ENCODE assay signal across 10 cellular contexts in the genomic region with DNA sequence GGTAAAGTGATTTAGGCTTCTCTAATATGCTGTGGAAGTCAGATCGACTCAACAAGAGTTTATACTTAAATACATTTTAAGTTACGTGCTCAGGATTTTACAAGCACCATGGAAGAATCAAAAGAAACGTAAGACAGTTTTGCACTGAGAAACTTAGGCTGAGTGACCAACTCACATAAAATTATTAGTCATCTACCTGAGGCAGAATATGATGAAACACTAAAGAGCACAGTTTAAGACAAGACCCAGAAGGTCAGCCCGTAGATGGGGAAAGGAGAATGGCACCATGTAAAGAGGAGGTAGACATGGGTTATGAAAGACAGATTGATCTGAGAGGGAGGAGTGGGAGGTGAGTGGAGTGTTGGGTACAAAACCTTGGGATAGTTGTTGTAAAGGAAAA. TPM values are rescaled to one million over a fixed set of nuclear protein-coding genes. Genes with fewer than 3 reads are reported as not detected.
A peak's percentile ranks its signal among the peaks of the same experiment; 100 is the strongest.
DNase-seq lines count a peak whose midpoint lies in the region; ATAC-seq, FAIRE-seq and TF ChIP-seq lines count a peak whose summit lies in the region.
"Not testable (repeated sequence)": the region's sequence is repeated elsewhere in the genome, so short reads cannot be mapped to it uniquely, and the experiment has no call there.
"Had no signal": no experiment of that assay in that cellular context is flagged by ENCODE, and none has a peak within 500 bp of the region (broad histone marks: within the 10 kb centered on the region; RNA-seq: fewer than 3 reads in every experiment).

No MANE protein-coding gene starts in this region.

- H2BK15ac ChIP-seq in H1 (ENCODE audit: low read length) = not testable (repeated sequence)

- H3K56ac ChIP-seq in H1 (replicated peaks; ENCODE audit: insufficient read length, low read depth, low read length) = not testable (repeated sequence)

- H4K20me1 ChIP-seq in H1 (replicated peaks in 1 of 2; ENCODE audit: control insufficient read depth in 1 of 2, insufficient read depth in 2 of 2, low read length in 2 of 2); osteoblast (ENCODE audit: insufficient read depth, low read length); smooth muscle cell (ENCODE audit: low read depth): not testable (repeated sequence)

- not testable (repeated sequence) for ATAC-seq in A549
- ATAC-seq in RWPE2 (ENCODE audit: low read depth) = peak; percentile 81

- H3K4me2 ChIP-seq in A549; H1 (ENCODE audit: insufficient read depth in 1 of 2, low read depth in 2 of 2, low read length in 2 of 2); osteoblast (ENCODE audit: insufficient read depth, low read length); smooth muscle cell: not testable (repeated sequence)

- not testable (repeated sequence) for H4K8ac ChIP-seq in H1 (ENCODE audit: extremely low read depth, insufficient read depth, low read length)

- not testable (repeated sequence) for H2BK12ac ChIP-seq in H1 (ENCODE audit: low read depth, low read length)

- not testable (repeated sequence) for H2BK120ac ChIP-seq in H1 (replicated peaks; ENCODE audit: low read depth, low read length)

- not testable (repeated sequence) for H3K9me3 ChIP-seq in A549; RWPE2 (ENCODE audit: severe bottlenecking); H1 (ENCODE audit: insufficient read depth in 2 of 2, low read depth in 1 of 2, low read length in 1 of 2); osteoblast (ENCODE audit: low read depth, low read length); smooth muscle cell (replicated peaks; ENCODE audit: low read depth)

- H4K5ac ChIP-seq in H1 (ENCODE audit: insufficient read length, low read depth, low read length) = not testable (repeated sequence)

- H2BK5ac ChIP-seq in H1 (ENCODE audit: low read depth, low read length) = not testable (repeated sequence)

- not testable (repeated sequence) for H3K4me1 ChIP-seq in A549; RWPE2 (ENCODE audit: insufficient read depth, poor library complexity, severe bottlenecking); H1 (replicated peaks in 1 of 4; ENCODE audit: control insufficient read depth in 3 of 4, insufficient read depth in 4 of 4, low read length in 3 of 4); smooth muscle cell (ENCODE audit: low read depth)
- peaks cover 24% of the 10 kb centered on the region for H3K4me1 ChIP-seq in osteoblast (ENCODE audit: insufficient read depth, low read length)

- H3K27ac ChIP-seq in A549; H1 (ENCODE audit: low read depth, low read length): not testable (repeated sequence)
- peak overlapping the region; percentile 38 for H3K27ac ChIP-seq in RWPE2 (ENCODE audit: poor library complexity, severe bottlenecking)
- H3K27ac ChIP-seq in osteoblast (ENCODE audit: low read depth, low read length) = peak overlapping the region; percentile 66
- H3K27ac ChIP-seq in smooth muscle cell (ENCODE audit: low read depth) = peak overlapping the region; percentile 59

- H3K4ac ChIP-seq in H1 (replicated peaks; ENCODE audit: insufficient read length, low read depth, low read length) = not testable (repeated sequence)

- H3K23ac ChIP-seq in H1 (ENCODE audit: insufficient read length) = not testable (repeated sequence)

- not testable (repeated sequence) for H2AK5ac ChIP-seq in H1 (ENCODE audit: low read depth, low read length)

- not testable (repeated sequence) for H3K36me3 ChIP-seq in RWPE2 (ENCODE audit: low read depth); H1 (ENCODE audit: control insufficient read depth in 2 of 4, insufficient read depth in 4 of 4, low read length in 3 of 4); osteoblast (ENCODE audit: insufficient read depth, low read length); smooth muscle cell (ENCODE audit: low read depth)

- not testable (repeated sequence) for H3K14ac ChIP-seq in H1 (ENCODE audit: insufficient read length)

- not testable (repeated sequence) for H3K9ac ChIP-seq in H1 (replicated peaks in 1 of 4; ENCODE audit: extremely low read depth in 1 of 4, low read depth in 3 of 4, low read length in 3 of 4); smooth muscle cell (ENCODE audit: low read depth)

- not testable (repeated sequence) for DNase-seq in A549 (ENCODE audit: low read depth in 1 of 2, low spot score in 1 of 2); GM19239 (ENCODE audit: insufficient read length, low spot score); RWPE2 (ENCODE audit: low spot score); H1 (ENCODE audit: low read depth in 1 of 2, low spot score in 2 of 2); osteoblast (ENCODE audit: insufficient read length, low spot score, missing footprints); smooth muscle cell (lab: John Stamatoyannopoulos, UW; ENCODE audit: unreplicated experiment)
- peak; percentile 30 for DNase-seq in fibroblast of villous mesenchyme (ENCODE audit: low read depth)

- H4K91ac ChIP-seq in H1 (replicated peaks; ENCODE audit: insufficient read length, low read length) = not testable (repeated sequence)

- not testable (repeated sequence) for H3K79me2 ChIP-seq in H1 (ENCODE audit: control insufficient read depth in 1 of 2, insufficient read depth in 2 of 2, low read length in 2 of 2)
- H3K79me2 ChIP-seq in osteoblast (ENCODE audit: insufficient read depth, low read length) = peaks cover 37% of the 10 kb centered on the region
- peaks cover 17% of the 10 kb centered on the region for H3K79me2 ChIP-seq in smooth muscle cell (ENCODE audit: low read depth)

- not testable (repeated sequence) for H2AFZ ChIP-seq in H1 (ENCODE audit: low read length); osteoblast (ENCODE audit: low read length); smooth muscle cell (ENCODE audit: low read depth)

- not testable (repeated sequence) for H3K27me3 ChIP-seq in RWPE2 (ENCODE audit: insufficient read depth, poor library complexity, severe bottlenecking); H1 (replicated peaks in 1 of 4; ENCODE audit: control insufficient read depth in 3 of 4, extremely low read depth in 1 of 4, insufficient read depth in 3 of 4, low read length in 3 of 4); osteoblast (ENCODE audit: insufficient read depth, low read length); smooth muscle cell (ENCODE audit: low read depth)

- not testable (repeated sequence) for TF ChIP-seq CTCF in A549 (IDR thresholded peaks at IDR 0.05); RWPE2 (IDR thresholded peaks at IDR 0.05; ENCODE audit: poor library complexity, severe bottlenecking); H1 (IDR thresholded peaks at IDR 0.05; ENCODE audit: control extremely low read depth in 1 of 3, insufficient read depth in 1 of 3, low read depth in 1 of 3, low read length in 3 of 3); fibroblast of villous mesenchyme (IDR thresholded peaks at IDR 0.05; ENCODE audit: insufficient read depth, low read depth, low read length); osteoblast (IDR thresholded peaks at IDR 0.05; ENCODE audit: extremely low read depth, low read depth, low read length); smooth muscle cell (IDR thresholded peaks at IDR 0.05; ENCODE audit: borderline replicate concordance, insufficient read depth, poor library complexity, severe bottlenecking)

- H3K4me3 ChIP-seq in A549; RWPE2 (ENCODE audit: severe bottlenecking); H1 (ENCODE audit: extremely low read depth in 1 of 4, insufficient read depth in 2 of 4, low read depth in 3 of 4, low read length in 4 of 4); fibroblast of villous mesenchyme (ENCODE audit: low read depth, low read length); osteoblast (ENCODE audit: insufficient read depth, low read length); smooth muscle cell: not testable (repeated sequence)

- 89% methylated on average over 4 of the region's 4 CpGs for WGBS in A549 (ENCODE audit: missing lambda C conversion rate)
- WGBS in H1 (ENCODE audit: extremely low coverage in 1 of 2, insufficient coverage in 1 of 2, insufficient read length in 1 of 2, insufficient replicate concordance in 2 of 2, low coverage in 1 of 2, low lambda C conversion rate in 2 of 2, missing lambda C conversion rate in 1 of 2), 2 experiments = 82% methylated on average over 4 of the region's 4 CpGs; no CpG with 5 or more reads in 1 of the 2 experiments
- 80% methylated on average over 4 of the region's 4 CpGs for WGBS in smooth muscle cell (ENCODE audit: low lambda C conversion rate)

- TF ChIP-seq EP300 in A549 (IDR thresholded peaks at IDR 0.05); H1 (IDR thresholded peaks at IDR 0.05; ENCODE audit: borderline replicate concordance in 1 of 2, low read depth in 2 of 2, low read length in 2 of 2): not testable (repeated sequence)

- not testable (repeated sequence) for H3K79me1 ChIP-seq in H1 (ENCODE audit: low read depth, low read length)

- FAIRE-seq in A549 (lab: Jason Lieb, UNC) (peak; percentile 82), GM19239 (lab: Jason Lieb, UNC) (peak; percentile 75), H1 (lab: Jason Lieb, UNC) (peak; percentile 48)

- H3F3A ChIP-seq in smooth muscle cell (ENCODE audit: low read depth) = not testable (repeated sequence)

- not testable (repeated sequence) for H3K18ac ChIP-seq in H1 (ENCODE audit: extremely low read depth, low read length)

- POLR2A ChIA-PET in A549 (lab: Yijun Ruan, JAX); H1 (lab: Charles Lee; ENCODE audit: partially characterized antibody): not testable (repeated sequence)

- CTCF ChIA-PET in A549 (lab: Yijun Ruan, JAX) = interaction anchor here (1.3 to 3.1 kb wide), 2 partner anchors 10 to 207 kb away, joined by 5 to 15 read pairs; no protein-coding TSS in a partner anchor
- CTCF ChIA-PET in H1 (lab: Charles Lee; ENCODE audit: partially characterized antibody) = interaction anchor here (1.0 kb wide), 1 partner anchor 207 kb away, joined by 4 read pairs; no protein-coding TSS in a partner anchor

- H3K23me2 ChIP-seq in H1 (ENCODE audit: low read depth, low read length) = not testable (repeated sequence)

- TF ChIP-seq RAD21 in A549 (conservative IDR thresholded peaks at IDR 0.05 in 1 of 2, IDR thresholded peaks at IDR 0.05 in 1 of 2); H1 (IDR thresholded peaks at IDR 0.05 in 1 of 2, conservative IDR thresholded peaks at IDR 0.05 in 1 of 2; ENCODE audit: low read depth in 2 of 2, low read length in 2 of 2): not testable (repeated sequence)

- not testable (repeated sequence) for TF ChIP-seq POLR2A in A549 (IDR thresholded peaks at IDR 0.05; ENCODE audit: low read length); H1 (IDR thresholded peaks at IDR 0.05; ENCODE audit: control extremely low read depth in 1 of 2, low read depth in 2 of 2, low read length in 2 of 2)

- not testable (repeated sequence) for H2BK20ac ChIP-seq in H1 (ENCODE audit: low read length)

RNA-seq across cellular contexts. Expression of a gene that starts 53.9 kb away (rescaled TPM):
- polyA plus RNA-seq in A549 (2011; rRNA removed) (0.66 and 0.81 TPM in 2 replicates), A549 (2017; fragmentation: RNase III; extraction: RNeasy Plus Mini Kit Qiagen cat#74134 plus additional on column Dnase treatment) (0.34 to 0.83 TPM (median 0.41 TPM) in 3 replicates), H1 (2011; rRNA removed) (0.06 TPM in 1 of 2 replicates, not detected in the other), smooth muscle cell (0.47 and 2.2 TPM in 2 replicates)
- polyA plus RNA-seq in A549 (2012; cell fraction: cytosol; rRNA removed) = 0.17 and 0.33 TPM in 2 replicates
- 0.22 and 0.50 TPM in 2 replicates for polyA plus RNA-seq in A549 (2012; cell fraction: nucleus; rRNA removed)
- polyA minus RNA-seq in A549 (2011; rRNA and poly(A)+ RNA removed) = 0.54 and 1.2 TPM in 2 replicates
- 0.73 and 0.80 TPM in 2 replicates for total RNA-seq in H1 (2021; fragmentation: NEBNext Ultra II Directional; extraction: Animal tissue kit (Norgen Biotek cat#: 25700))
- polyA plus RNA-seq in H1 (2011; cell fraction: cytosol; rRNA removed) = 0.21 TPM
- polyA plus RNA-seq in H1 (2011; cell fraction: nucleus; rRNA removed) = 0.10 TPM
- 0.24 to 1.0 TPM (median 0.29 TPM) in 4 replicates for polyA plus RNA-seq in H1 (2012, experiment 1 of 2)
- not detected for polyA plus RNA-seq in H1 (2012, experiment 2 of 2)
- 0.30 TPM for polyA plus RNA-seq in H1 (2013, experiment 1 of 2)
- polyA plus RNA-seq in H1 (2013, experiment 2 of 2) = 0.31 TPM
- polyA minus RNA-seq in H1 (2011; rRNA and poly(A)+ RNA removed) = 0.44 TPM in 2 replicates
- polyA minus RNA-seq in H1 (2011; cell fraction: cytosol; rRNA and poly(A)+ RNA removed) = not detected
- polyA minus RNA-seq in H1 (2011; cell fraction: nucleus; rRNA and poly(A)+ RNA removed) = 1.00 TPM
- total RNA-seq in fibroblast of villous mesenchyme (0.86 and 1.3 TPM in 2 replicates), osteoblast (3.5 and 4.0 TPM in 2 replicates), smooth muscle cell (1.7 and 3.6 TPM in 2 replicates)
- total RNA-seq: CD4-positive, alpha-beta memory T cell; K562 had no signal
- polyA plus RNA-seq: CD14-positive monocyte, K562 had no signal
